ENCODE assay signal across 10 cellular contexts in the genomic region with DNA sequence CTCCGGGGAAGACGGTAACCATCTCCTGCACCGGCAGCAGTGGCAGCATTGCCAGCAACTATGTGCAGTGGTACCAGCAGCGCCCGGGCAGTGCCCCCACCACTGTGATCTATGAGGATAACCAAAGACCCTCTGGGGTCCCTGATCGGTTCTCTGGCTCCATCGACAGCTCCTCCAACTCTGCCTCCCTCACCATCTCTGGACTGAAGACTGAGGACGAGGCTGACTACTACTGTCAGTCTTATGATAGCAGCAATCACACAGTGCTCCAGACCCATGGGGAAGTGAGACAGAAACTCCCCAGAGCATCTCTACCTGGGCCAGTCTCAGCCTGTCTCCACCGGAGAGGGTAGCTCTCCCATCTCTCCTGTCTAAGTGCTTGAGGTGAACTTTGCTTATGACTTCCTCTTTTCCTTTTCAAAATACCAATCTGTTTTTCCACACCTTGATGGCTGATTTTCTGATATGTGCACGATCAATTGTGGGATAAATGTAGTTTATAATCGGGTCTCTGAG. TPM values are rescaled to one million over a fixed set of nuclear protein-coding genes. Genes with fewer than 3 reads are reported as not detected.
DNase-seq lines count a peak whose midpoint lies in the region; ATAC-seq and TF ChIP-seq lines count a peak whose summit lies in the region.
"Had no signal": no experiment of that assay in that cellular context is flagged by ENCODE, and none has a peak within 500 bp of the region (broad histone marks: within the 10 kb centered on the region; RNA-seq: fewer than 3 reads in every experiment).

No MANE protein-coding gene starts in this region.

- TF ChIP-seq CTCF in GM12864 (IDR thresholded peaks at IDR 0.05; ENCODE audit: low read depth, low read length, missing control alignments) (no peak), mammary epithelial cell (conservative IDR thresholded peaks at IDR 0.05 in 1 of 2, IDR thresholded peaks at IDR 0.05 in 1 of 2; ENCODE audit: extremely low read depth in 1 of 2, insufficient read depth in 1 of 2, low read depth in 1 of 2, low read length in 2 of 2) (no peak)

- CTCF ChIA-PET in mammary epithelial cell (lab: Charles Lee; ENCODE audit: low non-redundant PET): interaction anchor here (0.5 to 1.0 kb wide), 4 partner anchors 17 to 1035 kb away, joined by 3 to 4 read pairs (median 3); no protein-coding TSS in a partner anchor

- no peak overlapping the region for H3K9ac ChIP-seq in mammary epithelial cell (ENCODE audit: insufficient read depth, low read length)

- no peak overlapping the region for H3K4me2 ChIP-seq in mammary epithelial cell (ENCODE audit: insufficient read depth, low read depth, low read length)

- in situ Hi-C loops in mammary epithelial cell (cut with MboI; ENCODE audit: low sequenced_read_pairs in 2 of 2): no loop called here

- ATAC-seq in GM19438 (IDR thresholded peaks at IDR 0.05; ENCODE audit: low read depth, unreplicated experiment) (peak; percentile 64), HG02885 (IDR thresholded peaks at IDR 0.05; ENCODE audit: poor library complexity, unreplicated experiment) (peak; percentile 79)

- 60% methylated on average over 10 of the region's 11 CpGs for WGBS in mammary epithelial cell (ENCODE audit: low coverage, missing lambda C conversion rate)

- no TSS peak for BruUV-seq in mammary epithelial cell (replicated peaks; lab: Mats Ljungman, UMichigan)

- H2AFZ ChIP-seq in mammary epithelial cell (ENCODE audit: low read depth, low read length): no peak overlapping the region

- no peaks in the 10 kb centered on the region for H3K36me3 ChIP-seq in mammary epithelial cell (ENCODE audit: insufficient read depth, low read length)
- H3K36me3 ChIP-seq: breast epithelium had no signal

- H3K9me3 ChIP-seq in mammary epithelial cell (replicated peaks; ENCODE audit: insufficient read depth, low read length): no peaks in the 10 kb centered on the region
- H3K9me3 ChIP-seq: breast epithelium had no signal

- no peaks in the 10 kb centered on the region for H3K27me3 ChIP-seq in mammary epithelial cell (ENCODE audit: insufficient read depth, low read length)

- no peaks in the 10 kb centered on the region for H4K20me1 ChIP-seq in mammary epithelial cell (ENCODE audit: insufficient read depth, low read length)

- H3K27ac ChIP-seq in mammary epithelial cell (ENCODE audit: insufficient read depth, low read depth, low read length): no peak overlapping the region
- H3K27ac ChIP-seq: breast epithelium had no signal

- intact Hi-C loops in mammary epithelial cell (cut with micrococcal nuclease): no loop called here

- DNase-seq in GM12864 (ENCODE audit: low read depth) (peak; percentile 67), NAMALWA (ENCODE audit: low spot score) (peak; percentile 55), mammary epithelial cell (no peak), NOMO-1 treated with DMSO at 0.1 percent for 48 hours (lab: John Stamatoyannopoulos, UW; ENCODE audit: unreplicated experiment) (no peak), occipital lobe (lab: John Stamatoyannopoulos, UW) (no peak)
- DNase-seq in central memory CD4-positive, alpha-beta T cell: no peak

- H3K79me2 ChIP-seq in mammary epithelial cell (ENCODE audit: insufficient read depth, low read length): no peaks in the 10 kb centered on the region

- dilution Hi-C loops in mammary epithelial cell (cut with HindIII; ENCODE audit: low sequenced_read_pairs): loop anchor here (5.0 kb wide), 1 partner anchor 34 kb away; no protein-coding TSS in a partner anchor

- H3K4me3 ChIP-seq in GM12864 (ENCODE audit: low read depth, low read length) (peak overlapping the region; percentile 42), mammary epithelial cell (replicated peaks in 1 of 3; ENCODE audit: insufficient read depth in 1 of 3, low read depth in 2 of 3, low read length in 3 of 3) (no peak overlapping the region)
- H3K4me3 ChIP-seq: breast epithelium had no signal

- no peaks in the 10 kb centered on the region for H3K4me1 ChIP-seq in mammary epithelial cell (ENCODE audit: insufficient read depth, low read length)
- H3K4me1 ChIP-seq: breast epithelium had no signal

RNA-seq across cellular contexts. Expression of a gene that starts 48.5 kb away (rescaled TPM):
- not detected for total RNA-seq in mammary epithelial cell
- polyA plus RNA-seq in mammary epithelial cell: not detected
- not detected for polyA minus RNA-seq in mammary epithelial cell
- total RNA-seq in occipital lobe: not detected
- total RNA-seq: breast epithelium had no signal
- polyA plus RNA-seq: neural cell had no signal

Comparison
In these comparisons a context has a peak if more than half of its experiments do, and no peak if none do; other contexts are left out.
1. DNase-seq: peak in GM12864 (single experiment) and NAMALWA (single experiment); none in mammary epithelial cell (single experiment), NOMO-1 treated with DMSO at 0.1 percent for 48 hours (single experiment), occipital lobe (single experiment) and central memory CD4-positive, alpha-beta T cell (single experiment).